In genomic region chr2:25376750-25377621, GRCh38 we compare ENCODE assay signal across 8 cellular contexts. TPM values are rescaled to one million over a fixed set of nuclear protein-coding genes. Genes with fewer than 3 reads are reported as not detected.
DNase-seq lines count a peak whose midpoint lies in the region; ATAC-seq, FAIRE-seq and TF ChIP-seq lines count a peak whose summit lies in the region.

No MANE protein-coding gene starts in this region.

- ATAC-seq in GM19023 (IDR thresholded peaks at IDR 0.05; ENCODE audit: unreplicated experiment) (peak; percentile 95), HG03175 (IDR thresholded peaks at IDR 0.05; ENCODE audit: unreplicated experiment) (peak; percentile 97)

- no peaks in the 10 kb centered on the region for H3K36me3 ChIP-seq in bronchial epithelial cell (ENCODE audit: control insufficient read depth, insufficient read depth, low read length)

- peak; percentile 78 for DNase-seq in AG10803 (ENCODE audit: low read depth)
- DNase-seq in NCI-H2196 treated with DMSO at 0.1 percent for 48 hours (lab: John Stamatoyannopoulos, UW; ENCODE audit: unreplicated experiment): peak; percentile 79
- DNase-seq in bronchial epithelial cell (ENCODE audit: low read depth): peak; percentile 94
- DNase-seq in inferior parietal cortex (ENCODE audit: extremely low spot score): peak; percentile 77
- peak; percentile 88 for DNase-seq in stimulated activated CD4-positive, alpha-beta T cell treated with anti-CD3 and anti-CD28 coated beads, Interleukin-12 subunit alpha, Interleukin-12 subunit beta, amount 100 ng/mL, for 4 hours

- H3K4me3 ChIP-seq in AG10803 (ENCODE audit: low read length) (peak overlapping the region; percentile 48), WI38 (ENCODE audit: low read depth, low read length) (peak overlapping the region; percentile 37), bronchial epithelial cell (ENCODE audit: low read depth, low read length) (peak overlapping the region; percentile 9)

- H3K27me3 ChIP-seq in bronchial epithelial cell (ENCODE audit: control insufficient read depth, insufficient read depth, low read length): no peaks in the 10 kb centered on the region

- peak; percentile 50 for FAIRE-seq in bronchial epithelial cell (lab: Jason Lieb, UNC)

- TF ChIP-seq CTCF in AG10803 (conservative IDR thresholded peaks at IDR 0.05; ENCODE audit: low read length): peak; percentile 55
- TF ChIP-seq CTCF in WI38 (IDR thresholded peaks at IDR 0.05; ENCODE audit: low read depth, low read length): peak; percentile 83
- TF ChIP-seq CTCF in bronchial epithelial cell (IDR thresholded peaks at IDR 0.05; ENCODE audit: insufficient read depth, low read length, severe bottlenecking): peak; percentile 79

RNA-seq across cellular contexts. Expression of gene DNMT3A, which starts 35.3 kb away (rescaled TPM):
- total RNA-seq in bronchial epithelial cell: 12.9 and 21.3 TPM in 2 replicates

Comparison
In these comparisons a context has a peak if more than half of its experiments do, and no peak if none do; other contexts are left out.
1. Peak in every context shown above with its lines: DNase-seq, ATAC-seq and H3K4me3 ChIP-seq.